ENCODE assay signal across 24 cellular contexts in genomic region chr15:92044510-92044909, GRCh38.
"Had no signal": no experiment of that assay in that cellular context is flagged by ENCODE, and none has a peak within 500 bp of the region (broad histone marks: within the 10 kb centered on the region; RNA-seq: fewer than 3 reads in every experiment).

No MANE protein-coding gene starts in this region.

- H3K4me1 ChIP-seq: colonic mucosa, psoas muscle, right lobe of liver had no signal

- H3K27ac Mint-ChIP-seq: endodermal cell; nephron progenitor cell; stimulated activated memory B cell treated with anti-CD40 and anti-IgM and Interleukin-4, amounts not matched to agents 10 μg/mL and 1 μg/mL and 100 μg/mL, for 72 hours had no signal

- H3K4me1 Mint-ChIP-seq: endodermal cell; stimulated activated memory B cell treated with anti-CD40 and anti-IgM and Interleukin-4, amounts not matched to agents 10 μg/mL and 1 μg/mL and 100 μg/mL, for 72 hours had no signal

- H3K4me3 ChIP-seq: colonic mucosa, gastroesophageal sphincter, left ventricle myocardium inferior, lower lobe of right lung, psoas muscle, right lobe of liver, stomach, thoracic aorta had no signal

- ATAC-seq: esophagus mucosa; gastroesophageal sphincter; left cardiac atrium; lower lobe of right lung; naive thymus-derived CD4-positive, alpha-beta T cell; psoas muscle; right lobe of liver; stimulated activated memory B cell treated with anti-CD40 and anti-IgM and Interleukin-4, amounts not matched to agents 10 μg/mL and 1 μg/mL and 100 μg/mL, for 72 hours had no signal

- H3K36me3 Mint-ChIP-seq: immature natural killer cell; naive thymus-derived CD4-positive, alpha-beta T cell; stimulated activated memory B cell treated with anti-CD40 and anti-IgM and Interleukin-4, amounts not matched to agents 10 μg/mL and 1 μg/mL and 100 μg/mL, for 72 hours had no signal

- DNase-seq: colonic mucosa; dermis blood vessel endothelial cell; endodermal cell; glutamatergic neuron; immature natural killer cell; left cardiac atrium; left ventricle myocardium inferior; lower lobe of right lung; mesendoderm; naive thymus-derived CD4-positive, alpha-beta T cell; nephron progenitor cell; psoas muscle; retina; right lobe of liver; stimulated activated CD4-positive, alpha-beta T cell treated with anti-CD3 and anti-CD28 coated beads, Interleukin-4, amount 100 ng/mL, for 1 hour; stimulated activated CD8-positive, alpha-beta memory T cell treated with anti-CD3 and anti-CD28 coated beads, Interleukin-4, amount 100 ng/mL, for 48 hours; stomach; substantia nigra; trophoblast cell had no signal

- H3K4me3 Mint-ChIP-seq: endodermal cell; immature natural killer cell; naive thymus-derived CD4-positive, alpha-beta T cell; nephron progenitor cell; stimulated activated memory B cell treated with anti-CD40 and anti-IgM and Interleukin-4, amounts not matched to agents 10 μg/mL and 1 μg/mL and 100 μg/mL, for 72 hours had no signal

- H3K27ac ChIP-seq: colonic mucosa, gastroesophageal sphincter, left ventricle myocardium inferior, lower lobe of right lung, neutrophil, psoas muscle, right lobe of liver, stomach, thoracic aorta had no signal

- H3K27me3 ChIP-seq: colonic mucosa, gastroesophageal sphincter, neutrophil, right lobe of liver, stomach had no signal

- H3K36me3 ChIP-seq: colonic mucosa, gastroesophageal sphincter, left ventricle myocardium inferior, lower lobe of right lung, neutrophil, right lobe of liver, stomach, thoracic aorta had no signal

- H3K9me3 Mint-ChIP-seq: endodermal cell had no signal

- H3K27me3 Mint-ChIP-seq: naive thymus-derived CD4-positive, alpha-beta T cell; stimulated activated memory B cell treated with anti-CD40 and anti-IgM and Interleukin-4, amounts not matched to agents 10 μg/mL and 1 μg/mL and 100 μg/mL, for 72 hours had no signal

- H3K9me3 ChIP-seq: colonic mucosa, gastroesophageal sphincter, left ventricle myocardium inferior, lower lobe of right lung, neutrophil, psoas muscle, right lobe of liver, stomach, thoracic aorta had no signal
